1 cellular context compared by ENCODE assay signal in genomic region chr6:154996841-154997311, GRCh38.
A peak's percentile ranks its signal among the peaks of the same experiment; 100 is the strongest.
TF ChIP-seq lines count a peak whose summit lies in the region.

No MANE protein-coding gene starts in this region.

TF ChIP-seq in HEK293, 187 proteins besides CTCF, POLR2A, EP300 and RAD21 (continued from another document):
- TF ChIP-seq ZSCAN18 (tag by site-specific recombination; IDR thresholded peaks at IDR 0.05), result no peak
- no peak for TF ChIP-seq ZNF768 (tag by site-specific recombination; IDR thresholded peaks at IDR 0.05)
- no peak for TF ChIP-seq REST (tag by site-specific recombination; IDR thresholded peaks at IDR 0.05)
- no peak for TF ChIP-seq ZBTB17 (tag by site-specific recombination; IDR thresholded peaks at IDR 0.05)
- no peak for TF ChIP-seq SCRT1 (tag by site-specific recombination; IDR thresholded peaks at IDR 0.05; ENCODE audit: borderline replicate concordance)
- no peak for TF ChIP-seq ZNF623 (tag by site-specific recombination; IDR thresholded peaks at IDR 0.05)
- TF ChIP-seq ZNF266 (tag by site-specific recombination; IDR thresholded peaks at IDR 0.05; ENCODE audit: low read depth), result no peak
- no peak for TF ChIP-seq PBX3 (CRISPR knock-in tag; IDR thresholded peaks at IDR 0.05)
- no peak for TF ChIP-seq ZNF585B (tag by site-specific recombination; IDR thresholded peaks at IDR 0.05)
- peak; percentile 42 for TF ChIP-seq ZFHX2 (tag by site-specific recombination; conservative IDR thresholded peaks at IDR 0.05)
- no peak for TF ChIP-seq ZFP3 (tag by site-specific recombination; IDR thresholded peaks at IDR 0.05; ENCODE audit: low read depth)
- TF ChIP-seq MEIS1 (CRISPR knock-in tag; IDR thresholded peaks at IDR 0.05; ENCODE audit: borderline replicate concordance), result peak; percentile 93
- peak; percentile 34; the same call in 1 of the 2 replicates for TF ChIP-seq EGR2 (tag by site-specific recombination; IDR thresholded peaks at IDR 0.05; ENCODE audit: low read depth)
- TF ChIP-seq ZNF558 (tag by site-specific recombination; IDR thresholded peaks at IDR 0.05), result no peak
- no peak for TF ChIP-seq ZNF776 (tag by site-specific recombination; IDR thresholded peaks at IDR 0.05; ENCODE audit: borderline replicate concordance)
- TF ChIP-seq ZNF350 (tag by site-specific recombination; IDR thresholded peaks at IDR 0.05), result no peak
- TF ChIP-seq SCRT2 (tag by site-specific recombination; IDR thresholded peaks at IDR 0.05), result peak; percentile 52; the same call in 1 of the 2 replicates
- no peak for TF ChIP-seq BCL6B (tag by site-specific recombination; IDR thresholded peaks at IDR 0.05)
- TF ChIP-seq ZNF155 (tag by site-specific recombination; IDR thresholded peaks at IDR 0.05), result no peak
